9 cellular contexts compared by ENCODE assay signal in the genomic region with DNA sequence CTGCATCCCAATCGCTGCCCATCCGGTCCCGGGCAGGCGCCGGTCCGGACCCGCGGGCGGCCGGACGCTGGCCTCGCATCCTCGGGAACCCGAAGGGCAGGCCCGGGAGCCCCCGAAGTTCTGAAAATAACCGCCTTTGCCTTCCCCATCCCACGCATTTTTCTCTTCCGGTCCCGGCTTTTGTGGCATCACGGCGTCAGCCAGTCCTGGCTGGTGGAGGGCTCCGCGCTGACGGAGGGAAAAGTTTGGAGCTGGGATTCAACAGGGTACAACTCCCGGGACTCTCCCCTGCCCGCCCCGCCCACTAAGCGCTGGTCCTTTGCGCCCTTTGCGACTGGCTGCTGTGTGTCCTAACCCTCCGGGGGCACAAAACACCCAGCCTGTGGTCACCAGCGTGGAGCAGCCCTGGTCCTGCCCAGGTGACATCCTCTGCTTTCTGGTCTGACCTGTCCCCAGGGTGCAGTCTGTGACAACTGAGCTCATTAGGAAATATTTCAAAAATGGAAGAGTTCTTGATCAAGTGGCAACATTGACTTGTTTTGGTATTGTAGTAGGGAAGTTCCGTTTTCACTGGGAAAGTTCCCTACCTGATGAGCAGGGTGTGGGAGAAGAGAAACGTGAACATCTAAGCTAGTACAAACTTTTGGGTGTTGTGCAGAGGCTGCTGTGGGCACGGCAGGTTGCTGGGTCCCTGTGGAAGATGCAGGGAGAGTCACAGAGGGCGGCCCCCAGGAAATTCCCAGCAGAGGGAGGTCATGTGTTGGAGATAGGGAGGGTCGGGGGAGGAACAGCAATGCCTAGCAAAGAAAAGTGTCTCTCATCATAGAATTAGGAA. TPM values are rescaled to one million over a fixed set of nuclear protein-coding genes. Genes with fewer than 3 reads are reported as not detected.
DNase-seq lines count a peak whose midpoint lies in the region; ATAC-seq and TF ChIP-seq lines count a peak whose summit lies in the region.
"Had no signal": no experiment of that assay in that cellular context is flagged by ENCODE, and none has a peak within 500 bp of the region (broad histone marks: within the 10 kb centered on the region; RNA-seq: fewer than 3 reads in every experiment).

No MANE protein-coding gene starts in this region.

- peaks cover 82% of the 10 kb centered on the region for H3K27me3 Mint-ChIP-seq in MCF 10A (ENCODE audit: insufficient read depth, unreplicated experiment)

- DNase-seq in C1 segment of cervical spinal cord (lab: John Stamatoyannopoulos, UW) (peak in 12 of 14 donors; percentile 31 to 79 (median 68)), MCF 10A (ENCODE audit: unreplicated experiment) (no peak), kidney tubule cell (ENCODE audit: low spot score) (peak; percentile 39), KG1 (lab: John Stamatoyannopoulos, UW) (no peak), cortex of kidney (lab: John Stamatoyannopoulos, UW) (no peak)

- ATAC-seq in HG02678 (IDR thresholded peaks at IDR 0.05; ENCODE audit: unreplicated experiment), result no peak

- POLR2A ChIA-PET in MCF 10A (lab: Yijun Ruan, JAX), result interaction anchor here (1.2 kb wide), 1 partner anchor 17 kb away, joined by 3 read pairs; no protein-coding TSS in a partner anchor

- intact Hi-C loops in MCF 10A (cut with micrococcal nuclease), result no loop called here

- H3K36me3 ChIP-seq in HUES64 (ENCODE audit: insufficient read depth, low read length), result no peaks in the 10 kb centered on the region
- no peaks in the 10 kb centered on the region for H3K36me3 ChIP-seq in subcutaneous abdominal adipose tissue (ENCODE audit: control insufficient read depth in 5 of 5, insufficient read depth in 5 of 5, low read length in 5 of 5)

- H3K27ac ChIP-seq in HUES64 (ENCODE audit: low read depth, low read length) (no peak overlapping the region), subcutaneous abdominal adipose tissue (ENCODE audit: low read depth, low read length) (no peak overlapping the region)

- no peak for TF ChIP-seq CTCF in MCF 10A (IDR thresholded peaks at IDR 0.05; ENCODE audit: unreplicated experiment)

- H3K27me3 ChIP-seq in HUES64 (ENCODE audit: insufficient read depth, low read length), result peaks cover 38% of the 10 kb centered on the region
- H3K27me3 ChIP-seq in subcutaneous abdominal adipose tissue (ENCODE audit: control insufficient read depth in 5 of 5, insufficient read depth in 4 of 5, low read length in 5 of 5), result peaks cover 17 to 43% (median 31%) of the 10 kb centered on the region in 5 donors

- BruUV-seq in MCF 10A (replicated peaks; lab: Mats Ljungman, UMichigan), result no TSS peak

- WGBS in HUES64, result 6% methylated on average over 38 of the region's 38 CpGs

- H3K4me3 Mint-ChIP-seq in MCF 10A (ENCODE audit: unreplicated experiment), result peak overlapping the region; percentile 41

- H3K4me3 ChIP-seq in HUES64 (ENCODE audit: low read length), result peak overlapping the region; percentile 71
- peak overlapping the region in 4 of 5 donors; percentile 17 to 59 (median 41) for H3K4me3 ChIP-seq in subcutaneous abdominal adipose tissue (ENCODE audit: low read depth in 1 of 5, low read length in 5 of 5)

- H3K9me3 Mint-ChIP-seq in MCF 10A (ENCODE audit: unreplicated experiment), result no peaks in the 10 kb centered on the region

- H3K36me3 Mint-ChIP-seq in MCF 10A (ENCODE audit: insufficient read depth, unreplicated experiment), result peaks cover 6% of the 10 kb centered on the region

- no peak overlapping the region for H3K27ac Mint-ChIP-seq in MCF 10A (ENCODE audit: low read depth, unreplicated experiment)

- H3K4me1 Mint-ChIP-seq in MCF 10A (ENCODE audit: insufficient read depth, unreplicated experiment), result no peaks in the 10 kb centered on the region

- CTCF ChIA-PET in MCF 10A (lab: Yijun Ruan, JAX), result interaction anchor here (0.6 kb wide), 1 partner anchor 15 kb away, joined by 5 read pairs; no protein-coding TSS in a partner anchor

- H3K9ac ChIP-seq in HUES64 (ENCODE audit: low read depth, low read length), result peak overlapping the region; percentile 92
- H3K9ac ChIP-seq in subcutaneous abdominal adipose tissue (ENCODE audit: low read length in 5 of 5), result no peak overlapping the region

- H3K9me3 ChIP-seq in HUES64 (ENCODE audit: insufficient read depth, low read depth, low read length), result no peaks in the 10 kb centered on the region
- H3K9me3 ChIP-seq in subcutaneous abdominal adipose tissue (ENCODE audit: control insufficient read depth in 5 of 5, low read length in 5 of 5), result no peaks in the 10 kb centered on the region

- H3K4me1 ChIP-seq in HUES64 (ENCODE audit: insufficient read depth, low read length), result peaks cover 7% of the 10 kb centered on the region; the same call in 1 of the 2 replicates
- peaks cover 0 to 13% (median 7%) of the 10 kb centered on the region in 5 donors for H3K4me1 ChIP-seq in subcutaneous abdominal adipose tissue (ENCODE audit: control insufficient read depth in 5 of 5, insufficient read depth in 5 of 5, low read length in 5 of 5)

RNA-seq across cellular contexts. Expression of a gene that starts 0.8 kb away (rescaled TPM):
- 8.4 TPM for polyA plus RNA-seq in HUES64 (2013, experiment 1 of 2)
- 10.1 TPM for polyA plus RNA-seq in HUES64 (2013, experiment 2 of 2)
- total RNA-seq in MCF 10A (2022), result 1.6 and 2.6 TPM in 2 replicates
- total RNA-seq: mononuclear cell had no signal

Comparison
In these comparisons a context has a peak if more than half of its experiments do, and no peak if none do; other contexts are left out.
1. DNase-seq: peak in C1 segment of cervical spinal cord (12 of 14) and kidney tubule cell (single experiment); none in MCF 10A (single experiment), KG1 (single experiment) and cortex of kidney (single experiment).